Comparison of ENCODE assay signal across 1 cellular context in genomic region chr1:226568077-226568831, GRCh38.
TF ChIP-seq lines count a peak whose summit lies in the region.

No MANE protein-coding gene starts in this region.

TF ChIP-seq in GM23338, 12 proteins besides CTCF, POLR2A, EP300 and RAD21 (continued from another document):
- TF ChIP-seq ETS1 (IDR thresholded peaks at IDR 0.05) = no peak
- TF ChIP-seq ZNF331 (CRISPR knock-in tag; IDR thresholded peaks at IDR 0.05; ENCODE audit: low read depth) = no peak
- no peak for TF ChIP-seq ZNF114 (CRISPR knock-in tag; IDR thresholded peaks at IDR 0.05)
- no peak for TF ChIP-seq EZH2 (IDR thresholded peaks at IDR 0.05; ENCODE audit: low read depth, unreplicated experiment)
- TF ChIP-seq NANOG (IDR thresholded peaks at IDR 0.05; ENCODE audit: borderline replicate concordance) = no peak
- no peak for TF ChIP-seq ZNF462 (CRISPR knock-in tag; IDR thresholded peaks at IDR 0.05)
- no peak for TF ChIP-seq CREB1 (CRISPR knock-in tag; IDR thresholded peaks at IDR 0.05; ENCODE audit: low read depth)
- no peak for TF ChIP-seq JUNB (IDR thresholded peaks at IDR 0.05; ENCODE audit: unreplicated experiment)
